In the genomic region with DNA sequence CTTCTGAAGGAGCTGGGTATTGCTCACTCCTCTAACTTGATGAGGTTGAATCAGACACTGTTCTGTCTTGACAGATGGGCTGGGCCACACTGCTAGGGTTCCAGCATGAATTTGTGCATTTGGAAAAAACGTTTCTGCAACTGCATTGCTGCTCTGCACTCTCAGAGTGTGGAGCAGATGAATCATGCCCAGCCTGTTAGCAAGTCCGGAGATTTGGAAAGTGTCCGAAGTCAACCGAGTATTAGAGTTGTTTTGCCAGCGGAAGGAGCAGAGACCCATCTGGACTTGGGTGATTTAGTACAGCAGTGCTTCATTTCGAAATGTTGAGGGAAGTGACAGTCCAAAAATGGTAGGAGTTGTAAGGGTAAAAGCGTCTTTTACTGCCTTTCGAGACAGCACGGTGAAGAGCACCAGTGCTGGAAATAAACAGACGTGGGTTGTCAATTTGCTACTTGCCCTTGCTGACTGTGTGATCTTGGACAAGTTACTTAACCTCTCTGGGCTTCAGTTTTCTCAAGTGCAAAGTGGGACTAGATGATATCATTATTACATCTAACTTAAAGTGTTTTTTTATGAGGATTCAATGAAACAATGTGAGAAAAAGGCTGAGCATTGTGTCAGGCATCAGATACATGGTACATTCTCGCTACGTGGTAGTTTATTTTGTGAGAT, we compare ENCODE assay signal across 10 cellular contexts.
DNase-seq lines count a peak whose midpoint lies in the region; ATAC-seq and TF ChIP-seq lines count a peak whose summit lies in the region.
"Had no signal": no experiment of that assay in that cellular context is flagged by ENCODE, and none has a peak within 500 bp of the region (broad histone marks: within the 10 kb centered on the region; RNA-seq: fewer than 3 reads in every experiment).

No MANE protein-coding gene starts in this region.

- no peak for TF ChIP-seq POLR2A in sigmoid colon (IDR thresholded peaks at IDR 0.05)

- peak in 1 of 4 donors; percentile 5 for TF ChIP-seq EP300 in sigmoid colon (IDR thresholded peaks at IDR 0.05)

- intact Hi-C loops in sigmoid colon (cut with DNase I), result loop anchor here (10.0 kb wide), 1 partner anchor 199 kb away; no protein-coding TSS in a partner anchor

- H3K4me1 ChIP-seq in sigmoid colon, result peaks cover 0 to 17% (median 12%) of the 10 kb centered on the region in 4 donors

- no peak overlapping the region for H3K4me3 ChIP-seq in fibroblast of villous mesenchyme (ENCODE audit: low read depth, low read length)
- H3K4me3 ChIP-seq in sigmoid colon, result no peak overlapping the region
- H3K4me3 ChIP-seq: SK-N-MC had no signal

- no peaks in the 10 kb centered on the region for H3K36me3 ChIP-seq in sigmoid colon

- peak overlapping the region in 3 of 4 donors; percentile 3 to 56 (median 45) for H3K27ac ChIP-seq in sigmoid colon
- H3K27ac ChIP-seq: SK-N-MC had no signal

- WGBS in sigmoid colon, 2 donors, result 63 to 69% methylated on average over 12 of the region's 12 CpGs

- no peaks in the 10 kb centered on the region for H3K27me3 ChIP-seq in sigmoid colon

- ATAC-seq in GM19023 (IDR thresholded peaks at IDR 0.05; ENCODE audit: unreplicated experiment), result no peak

- DNase-seq in EL (peak; percentile 86), RPMI7951 (ENCODE audit: low read depth) (peak; percentile 96), fibroblast of villous mesenchyme (ENCODE audit: low read depth) (peak; percentile 93), sigmoid colon (peak; percentile 85), iPS-NIHi11 (ENCODE audit: low spot score) (no peak), GM19238 (ENCODE audit: insufficient read length, low spot score) (no peak)
- DNase-seq in effector CD8-positive, alpha-beta T cell (lab: John Stamatoyannopoulos, UW), result no peak
- DNase-seq: Karpas-422 had no signal

- no peaks in the 10 kb centered on the region for H3K9me3 ChIP-seq in sigmoid colon

- TF ChIP-seq CTCF in fibroblast of villous mesenchyme (IDR thresholded peaks at IDR 0.05; ENCODE audit: insufficient read depth, low read depth, low read length), result no peak
- TF ChIP-seq CTCF in sigmoid colon (IDR thresholded peaks at IDR 0.05), result no peak

Comparison
In these comparisons a context has a peak if more than half of its experiments do, and no peak if none do; other contexts are left out.
1. DNase-seq: peak in EL (single experiment), RPMI7951 (single experiment), fibroblast of villous mesenchyme (single experiment) and sigmoid colon (single experiment); none in effector CD8-positive, alpha-beta T cell (single experiment), iPS-NIHi11 (single experiment) and GM19238 (single experiment).